Comparison of ENCODE assay signal across 9 cellular contexts in genomic region chr10:127196227-127196954, GRCh38. TPM values are rescaled to one million over a fixed set of nuclear protein-coding genes. Genes with fewer than 3 reads are reported as not detected.
DNase-seq lines count a peak whose midpoint lies in the region; ATAC-seq and TF ChIP-seq lines count a peak whose summit lies in the region.
"Had no signal": no experiment of that assay in that cellular context is flagged by ENCODE, and none has a peak within 500 bp of the region (broad histone marks: within the 10 kb centered on the region; RNA-seq: fewer than 3 reads in every experiment).

INSYN2A (minus strand) TSS chr10:127196591; CDS start chr10:127176395, 20,196 bp downstream.

- H3K4me3 Mint-ChIP-seq in chondrocyte (ENCODE audit: unreplicated experiment) (peak within 1 kb of the TSS; percentile 75), type B pancreatic cell (peak within 1 kb of the TSS; percentile 90)
- H3K4me3 Mint-ChIP-seq: activated B cell treated with CpG ODN at 0.5 μM for 24 hours had no signal

- H3K36me3 ChIP-seq in left lung = no peaks in the 10 kb centered on the region

- H3K27ac Mint-ChIP-seq in chondrocyte (ENCODE audit: unreplicated experiment) (peak within 1 kb of the TSS; percentile 22), type B pancreatic cell (no peak within 1 kb of the TSS)
- H3K27ac Mint-ChIP-seq: activated B cell treated with CpG ODN at 0.5 μM for 24 hours had no signal

- ATAC-seq in left lung (peak; percentile 64), HG03039 (IDR thresholded peaks at IDR 0.05; ENCODE audit: unreplicated experiment) (no peak), GM18505 (IDR thresholded peaks at IDR 0.05; ENCODE audit: unreplicated experiment) (no peak)

- peak; percentile 75 for TF ChIP-seq CTCF in chondrocyte (IDR thresholded peaks at IDR 0.05)
- TF ChIP-seq CTCF in left lung (IDR thresholded peaks at IDR 0.05) = no peak
- TF ChIP-seq CTCF in type B pancreatic cell (conservative IDR thresholded peaks at IDR 0.05) = peak; percentile 58

- peaks cover 6% of the 10 kb centered on the region for H3K4me1 Mint-ChIP-seq in chondrocyte (ENCODE audit: low read depth)
- no peaks in the 10 kb centered on the region for H3K4me1 Mint-ChIP-seq in type B pancreatic cell (ENCODE audit: unreplicated experiment)
- H3K4me1 Mint-ChIP-seq: activated B cell treated with CpG ODN at 0.5 μM for 24 hours had no signal

- DNase-seq in SIG-M5 treated with dmso at 0.1 percent for 504 hours (lab: John Stamatoyannopoulos, UW; ENCODE audit: unreplicated experiment) (peak; percentile 17), SIG-M5 (lab: John Stamatoyannopoulos, UW) (no peak), chondrocyte (ENCODE audit: low spot score) (no peak), left lung (no peak), type B pancreatic cell (ENCODE audit: extremely low spot score, unreplicated experiment) (no peak), UCSD-AML1 (lab: John Stamatoyannopoulos, UW; ENCODE audit: unreplicated experiment) (no peak)
- DNase-seq: activated B cell treated with CpG ODN at 0.5 μM for 24 hours had no signal

- no peaks in the 10 kb centered on the region for H3K9me3 ChIP-seq in left lung

- intact Hi-C loops in left lung (cut with DNase I) = no loop called here

- peak within 1 kb of the TSS; percentile 19 to 25 for H3K4me3 ChIP-seq in left lung

- H3K9me3 Mint-ChIP-seq in chondrocyte (ENCODE audit: low read depth) = no peaks in the 10 kb centered on the region
- H3K9me3 Mint-ChIP-seq in type B pancreatic cell = no peaks in the 10 kb centered on the region
- H3K9me3 Mint-ChIP-seq: activated B cell treated with CpG ODN at 0.5 μM for 24 hours had no signal

- H3K4me1 ChIP-seq in left lung = peaks cover 5 to 18% of the 10 kb centered on the region in 2 donors

- no peak for TF ChIP-seq POLR2A in GM18505 (IDR thresholded peaks at IDR 0.05; ENCODE audit: borderline replicate concordance, extremely low read depth, insufficient read depth, insufficient read length)

- no peak within 1 kb of the TSS for H3K27ac ChIP-seq in left lung

- no peaks in the 10 kb centered on the region for H3K36me3 Mint-ChIP-seq in chondrocyte (ENCODE audit: low read depth)
- no peaks in the 10 kb centered on the region for H3K36me3 Mint-ChIP-seq in type B pancreatic cell

- H3K27me3 ChIP-seq in left lung = peaks cover 9 to 53% of the 10 kb centered on the region in 2 donors

- H3K27me3 Mint-ChIP-seq in chondrocyte (ENCODE audit: low read depth) = no peaks in the 10 kb centered on the region
- H3K27me3 Mint-ChIP-seq in type B pancreatic cell = peaks cover 56% of the 10 kb centered on the region

RNA-seq across cellular contexts. Expression of gene INSYN2A, which starts in this region (rescaled TPM):
- 0.10 to 0.68 TPM (median 0.13 TPM) in 3 replicates for total RNA-seq in chondrocyte
- under 1 TPM; 0.10 to 0.82 TPM for total RNA-seq in left lung
- 0.07 and 0.85 TPM in 2 replicates for total RNA-seq in type B pancreatic cell (ENCODE audit: low replicate concordance)
- total RNA-seq: activated B cell treated with CpG ODN at 0.5 μM for 24 hours had no signal

Comparison
In these comparisons a context has a peak if more than half of its experiments do, and no peak if none do; other contexts are left out.
1. Peak in ATAC-seq and H3K4me3 ChIP-seq in left lung; RNA of the gene not detected or under 1 TPM.
2. CTCF ChIP-seq: peak in chondrocyte (single experiment) and type B pancreatic cell (single experiment); none in left lung (0 of 2).